9 cellular contexts compared by ENCODE assay signal in genomic region chr22:31626427-31627150, GRCh38. TPM values are rescaled to one million over a fixed set of nuclear protein-coding genes. Genes with fewer than 3 reads are reported as not detected.
A peak's percentile ranks its signal among the peaks of the same experiment; 100 is the strongest.
DNase-seq lines count a peak whose midpoint lies in the region; ATAC-seq, FAIRE-seq and TF ChIP-seq lines count a peak whose summit lies in the region.
"Had no signal": no experiment of that assay in that cellular context is flagged by ENCODE, and none has a peak within 500 bp of the region (broad histone marks: within the 10 kb centered on the region; RNA-seq: fewer than 3 reads in every experiment).

No MANE protein-coding gene starts in this region.

- CTCF ChIA-PET in activated CD4-positive, alpha-beta memory T cell treated with anti-CD3 and anti-CD28 coated beads, Interleukin-2, amount 10 ng/mL, durations not matched to agents 7 days and 5 days (lab: Charles Lee) = no interaction called here
- CTCF ChIA-PET in activated CD4-positive, alpha-beta memory T cell treated with anti-CD3 and anti-CD28 coated beads for 36 hours (lab: Charles Lee) = interaction anchor here (0.6 kb wide), 1 partner anchor 37 kb away, joined by 4 read pairs; no protein-coding TSS in a partner anchor

- H3K9me3 ChIP-seq in keratinocyte (ENCODE audit: control insufficient read depth, low read depth, low read length) = no peaks in the 10 kb centered on the region
- no peaks in the 10 kb centered on the region for H3K9me3 ChIP-seq in subcutaneous abdominal adipose tissue (ENCODE audit: control insufficient read depth in 5 of 5, low read length in 5 of 5)

- H3K27me3 ChIP-seq in keratinocyte (ENCODE audit: control insufficient read depth, extremely low read depth, insufficient read depth, low read length) (no peaks in the 10 kb centered on the region), subcutaneous abdominal adipose tissue (ENCODE audit: control insufficient read depth in 5 of 5, insufficient read depth in 4 of 5, low read length in 5 of 5) (no peaks in the 10 kb centered on the region)

- ATAC-seq in activated naive CD8-positive, alpha-beta T cell treated with anti-CD3 and anti-CD28 coated beads, Interleukin-2, amount 50 U/mL, for 24 hours = no peak
- ATAC-seq in HG03095 (IDR thresholded peaks at IDR 0.05; ENCODE audit: unreplicated experiment) (no peak), HG03175 (IDR thresholded peaks at IDR 0.05; ENCODE audit: unreplicated experiment) (no peak)

- H3K4me3 Mint-ChIP-seq in activated CD4-positive, alpha-beta memory T cell treated with anti-CD3 and anti-CD28 coated beads, Interleukin-2, amount 10 ng/mL, durations not matched to agents 7 days and 5 days = no peak overlapping the region
- H3K4me3 Mint-ChIP-seq in activated CD4-positive, alpha-beta memory T cell treated with anti-CD3 and anti-CD28 coated beads for 36 hours = no peak overlapping the region
- H3K4me3 Mint-ChIP-seq in activated naive CD8-positive, alpha-beta T cell treated with anti-CD3 and anti-CD28 coated beads, Interleukin-2, amount 50 U/mL, for 24 hours = no peak overlapping the region

- dilution Hi-C loops in keratinocyte (cut with MboI; ENCODE audit: extremely low pct_ligation_motif_present, low sequenced_read_pairs) = no loop called here

- peak overlapping the region; percentile 16 for H3K27ac Mint-ChIP-seq in activated CD4-positive, alpha-beta memory T cell treated with anti-CD3 and anti-CD28 coated beads, Interleukin-2, amount 10 ng/mL, durations not matched to agents 7 days and 5 days
- H3K27ac Mint-ChIP-seq in activated CD4-positive, alpha-beta memory T cell treated with anti-CD3 and anti-CD28 coated beads for 36 hours = no peak overlapping the region
- peak overlapping the region; percentile 62 for H3K27ac Mint-ChIP-seq in activated naive CD8-positive, alpha-beta T cell treated with anti-CD3 and anti-CD28 coated beads, Interleukin-2, amount 50 U/mL, for 24 hours

- H3K36me3 ChIP-seq in keratinocyte (ENCODE audit: control insufficient read depth in 2 of 2, extremely low read depth in 1 of 2, insufficient read depth in 2 of 2, low read length in 2 of 2) (peaks cover 4 to 45% of the 10 kb centered on the region in 2 experiments), subcutaneous abdominal adipose tissue (ENCODE audit: control insufficient read depth in 5 of 5, insufficient read depth in 5 of 5, low read length in 5 of 5) (peaks cover 0 to 60% (median 27%) of the 10 kb centered on the region in 5 donors)

- TF ChIP-seq CTCF in keratinocyte (optimal IDR thresholded peaks at IDR 0.05 in 1 of 3, IDR thresholded peaks at IDR 0.05 in 1 of 3, conservative IDR thresholded peaks at IDR 0.05 in 1 of 3; ENCODE audit: extremely low read depth in 1 of 3, insufficient read depth in 2 of 3, low read length in 3 of 3) = no peak

- H3K4me3 ChIP-seq in keratinocyte (ENCODE audit: control insufficient read depth in 2 of 3, extremely low read depth in 1 of 3, insufficient read depth in 2 of 3, low read depth in 1 of 3, low read length in 3 of 3) (no peak overlapping the region), subcutaneous abdominal adipose tissue (ENCODE audit: low read depth in 1 of 5, low read length in 5 of 5) (peak overlapping the region in 1 of 5 donors; percentile 12)

- H3K27me3 Mint-ChIP-seq in activated CD4-positive, alpha-beta memory T cell treated with anti-CD3 and anti-CD28 coated beads, Interleukin-2, amount 10 ng/mL, durations not matched to agents 7 days and 5 days = no peaks in the 10 kb centered on the region
- no peaks in the 10 kb centered on the region for H3K27me3 Mint-ChIP-seq in activated CD4-positive, alpha-beta memory T cell treated with anti-CD3 and anti-CD28 coated beads for 36 hours
- no peaks in the 10 kb centered on the region for H3K27me3 Mint-ChIP-seq in activated naive CD8-positive, alpha-beta T cell treated with anti-CD3 and anti-CD28 coated beads, Interleukin-2, amount 50 U/mL, for 24 hours

- intact Hi-C loops in activated CD4-positive, alpha-beta memory T cell treated with anti-CD3 and anti-CD28 coated beads for 36 hours (cut with micrococcal nuclease) = no loop called here

- H4K20me1 ChIP-seq in keratinocyte (ENCODE audit: control insufficient read depth, extremely low read depth, insufficient read depth, low read length) = peaks cover 40% of the 10 kb centered on the region

- peaks cover 3% of the 10 kb centered on the region for H3K36me3 Mint-ChIP-seq in activated CD4-positive, alpha-beta memory T cell treated with anti-CD3 and anti-CD28 coated beads, Interleukin-2, amount 10 ng/mL, durations not matched to agents 7 days and 5 days (ENCODE audit: low read depth)
- no peaks in the 10 kb centered on the region for H3K36me3 Mint-ChIP-seq in activated CD4-positive, alpha-beta memory T cell treated with anti-CD3 and anti-CD28 coated beads for 36 hours
- peaks cover 11% of the 10 kb centered on the region for H3K36me3 Mint-ChIP-seq in activated naive CD8-positive, alpha-beta T cell treated with anti-CD3 and anti-CD28 coated beads, Interleukin-2, amount 50 U/mL, for 24 hours (ENCODE audit: low read depth)

- no peaks in the 10 kb centered on the region for H3K9me3 Mint-ChIP-seq in activated CD4-positive, alpha-beta memory T cell treated with anti-CD3 and anti-CD28 coated beads, Interleukin-2, amount 10 ng/mL, durations not matched to agents 7 days and 5 days
- H3K9me3 Mint-ChIP-seq in activated CD4-positive, alpha-beta memory T cell treated with anti-CD3 and anti-CD28 coated beads for 36 hours = no peaks in the 10 kb centered on the region
- H3K9me3 Mint-ChIP-seq in activated naive CD8-positive, alpha-beta T cell treated with anti-CD3 and anti-CD28 coated beads, Interleukin-2, amount 50 U/mL, for 24 hours = no peaks in the 10 kb centered on the region

- POLR2A ChIA-PET in activated CD4-positive, alpha-beta memory T cell treated with anti-CD3 and anti-CD28 coated beads, Interleukin-2, amount 10 ng/mL, durations not matched to agents 7 days and 5 days (lab: Charles Lee) = interaction anchor here (1.3 to 1.8 kb wide), 2 partner anchors 13 to 21 kb away, joined by 3 to 7 read pairs; no protein-coding TSS in a partner anchor
- POLR2A ChIA-PET in activated CD4-positive, alpha-beta memory T cell treated with anti-CD3 and anti-CD28 coated beads for 36 hours (lab: Charles Lee) = no interaction called here

- H3K4me1 Mint-ChIP-seq in activated CD4-positive, alpha-beta memory T cell treated with anti-CD3 and anti-CD28 coated beads, Interleukin-2, amount 10 ng/mL, durations not matched to agents 7 days and 5 days = peaks cover 38% of the 10 kb centered on the region
- H3K4me1 Mint-ChIP-seq in activated CD4-positive, alpha-beta memory T cell treated with anti-CD3 and anti-CD28 coated beads for 36 hours (ENCODE audit: low read depth) = peaks cover 45% of the 10 kb centered on the region
- peaks cover 38% of the 10 kb centered on the region for H3K4me1 Mint-ChIP-seq in activated naive CD8-positive, alpha-beta T cell treated with anti-CD3 and anti-CD28 coated beads, Interleukin-2, amount 50 U/mL, for 24 hours

- DNase-seq in activated CD4-positive, alpha-beta memory T cell treated with anti-CD3 and anti-CD28 coated beads, Interleukin-2, amount 10 ng/mL, durations not matched to agents 7 days and 5 days = no peak
- no peak for DNase-seq in activated CD4-positive, alpha-beta memory T cell treated with anti-CD3 and anti-CD28 coated beads for 36 hours
- DNase-seq in activated naive CD8-positive, alpha-beta T cell treated with anti-CD3 and anti-CD28 coated beads, Interleukin-2, amount 50 U/mL, for 24 hours = no peak
- DNase-seq in keratinocyte (ENCODE audit: low read depth, low spot score) (no peak), cortex of kidney (lab: John Stamatoyannopoulos, UW) (no peak)

- H3K9ac ChIP-seq in keratinocyte (ENCODE audit: control insufficient read depth, extremely low read depth, insufficient read depth, low read length) (peak overlapping the region; percentile 19), subcutaneous abdominal adipose tissue (ENCODE audit: low read length in 5 of 5) (peak overlapping the region in 4 of 5 donors; percentile 16 to 56 (median 42))

- H3K4me1 ChIP-seq in keratinocyte (ENCODE audit: control insufficient read depth, extremely low read depth, insufficient read depth, low read length) (peaks cover 18% of the 10 kb centered on the region), subcutaneous abdominal adipose tissue (ENCODE audit: control insufficient read depth in 5 of 5, insufficient read depth in 5 of 5, low read length in 5 of 5) (peaks cover 18 to 82% (median 69%) of the 10 kb centered on the region in 5 donors)

- H2AFZ ChIP-seq in keratinocyte (ENCODE audit: control insufficient read depth, low read length) = no peak overlapping the region

- H3K27ac ChIP-seq in keratinocyte (ENCODE audit: control insufficient read depth, insufficient read depth, low read length) (peak overlapping the region; percentile 8), subcutaneous abdominal adipose tissue (ENCODE audit: low read depth, low read length) (peak overlapping the region; percentile 47)
- H3K27ac ChIP-seq: HL-60 had no signal

- FAIRE-seq in keratinocyte (lab: Jason Lieb, UNC) = no peak

- no peak overlapping the region for H3K4me2 ChIP-seq in keratinocyte (ENCODE audit: control insufficient read depth, extremely low read depth, insufficient read depth, low read depth, low read length)

- H3K9me1 ChIP-seq in keratinocyte (ENCODE audit: control insufficient read depth, extremely low read depth, insufficient read depth, low read length) = peaks cover 2% of the 10 kb centered on the region

- H3K79me2 ChIP-seq in keratinocyte (ENCODE audit: control insufficient read depth, insufficient read depth, low read length) = peaks cover 97% of the 10 kb centered on the region

RNA-seq across cellular contexts. Expression of gene PISD, which starts 35.4 kb away (rescaled TPM):
- total RNA-seq in activated CD4-positive, alpha-beta memory T cell treated with anti-CD3 and anti-CD28 coated beads, Interleukin-2, amount 10 ng/mL, durations not matched to agents 7 days and 5 days = 10 to 100 TPM; 19.2 to 19.6 TPM
- total RNA-seq in activated CD4-positive, alpha-beta memory T cell treated with anti-CD3 and anti-CD28 coated beads for 36 hours = 10 to 100 TPM; 39.4 to 40.2 TPM
- 25.5 to 36.6 TPM (median 26.4 TPM) in 3 replicates for polyA plus RNA-seq in keratinocyte
- 13.3 TPM for polyA plus RNA-seq in keratinocyte (2011; ENCODE audit: low read depth)
- polyA plus RNA-seq in keratinocyte (2011; cell fraction: cytosol; rRNA removed) = 18.1 and 21.8 TPM in 2 replicates
- 75.7 and 82.6 TPM in 2 replicates for polyA plus RNA-seq in keratinocyte (2011; cell fraction: nucleus; rRNA removed)
- 29.1 and 32.1 TPM in 2 replicates for polyA plus RNA-seq in keratinocyte (2012; ENCODE audit: low replicate concordance)
- 23.8 to 42.9 TPM (median 34.6 TPM) in 3 replicates for polyA minus RNA-seq in keratinocyte
- 36.1 TPM for polyA minus RNA-seq in keratinocyte (2011; cell fraction: cytosol; rRNA and poly(A)+ RNA removed)
- 36.1 and 36.8 TPM in 2 replicates for polyA minus RNA-seq in keratinocyte (2011; cell fraction: nucleus; rRNA and poly(A)+ RNA removed)
